1 cellular context compared by ENCODE assay signal in genomic region chr10:75596930-75597629, GRCh38.
A peak's percentile ranks its signal among the peaks of the same experiment; 100 is the strongest.
TF ChIP-seq lines count a peak whose summit lies in the region.

No MANE protein-coding gene starts in this region.

TF ChIP-seq in HEK293, 187 proteins besides CTCF, POLR2A, EP300 and RAD21 (continued from another document and continues in another):
- TF ChIP-seq RBAK (tag by site-specific recombination; IDR thresholded peaks at IDR 0.05) (no peak), ZFP69B (tag by site-specific recombination; IDR thresholded peaks at IDR 0.05) (peak; percentile 58; the same call in 1 of the 2 replicates), ZSCAN23 (tag by site-specific recombination; IDR thresholded peaks at IDR 0.05) (peak; percentile 75; the same call in 1 of the 2 replicates), GLI4 (tag by site-specific recombination; IDR thresholded peaks at IDR 0.05) (no peak), ZNF701 (tag by site-specific recombination; IDR thresholded peaks at IDR 0.05) (no peak), ZNF571 (tag by site-specific recombination; IDR thresholded peaks at IDR 0.05) (no peak), ZNF639 (tag by site-specific recombination; IDR thresholded peaks at IDR 0.05) (no peak), GFI1B (tag by site-specific recombination; IDR thresholded peaks at IDR 0.05) (no peak), ZNF335 (tag by site-specific recombination; conservative IDR thresholded peaks at IDR 0.05) (no peak; the same call in 1 of the 2 replicates), PATZ1 (tag by site-specific recombination; IDR thresholded peaks at IDR 0.05) (no peak), ZNF433 (tag by site-specific recombination; IDR thresholded peaks at IDR 0.05; ENCODE audit: low read depth) (no peak), ZNF280C (tag by site-specific recombination; IDR thresholded peaks at IDR 0.05) (no peak), MYNN (tag by site-specific recombination; IDR thresholded peaks at IDR 0.05; ENCODE audit: borderline replicate concordance) (no peak), ZNF692 (tag by site-specific recombination; IDR thresholded peaks at IDR 0.05) (no peak; the same call in 1 of the 2 replicates), ZNF629 (tag by site-specific recombination; IDR thresholded peaks at IDR 0.05) (peak; percentile 91), ZNF426 (tag by site-specific recombination; IDR thresholded peaks at IDR 0.05) (no peak), OVOL3 (tag by site-specific recombination; IDR thresholded peaks at IDR 0.05) (no peak), ZNF366 (tag by site-specific recombination; conservative IDR thresholded peaks at IDR 0.05) (peak; percentile 30; the same call in 1 of the 2 replicates), IKZF3 (tag by site-specific recombination; IDR thresholded peaks at IDR 0.05) (no peak), ZNF266 (tag by site-specific recombination; IDR thresholded peaks at IDR 0.05; ENCODE audit: low read depth) (no peak), ZNF416 (tag by site-specific recombination; IDR thresholded peaks at IDR 0.05) (no peak), ZNF350 (tag by site-specific recombination; IDR thresholded peaks at IDR 0.05) (no peak), MEIS1 (CRISPR knock-in tag; IDR thresholded peaks at IDR 0.05; ENCODE audit: borderline replicate concordance) (no peak), ZFHX2 (tag by site-specific recombination; conservative IDR thresholded peaks at IDR 0.05) (no peak), ZNF362 (tag by site-specific recombination; IDR thresholded peaks at IDR 0.05) (no peak), WT1 (tag by site-specific recombination; IDR thresholded peaks at IDR 0.05) (peak; percentile 42; the same call in 1 of the 2 replicates), ZNF248 (tag by site-specific recombination; IDR thresholded peaks at IDR 0.05) (no peak), ZBTB48 (tag by site-specific recombination; IDR thresholded peaks at IDR 0.05) (no peak), ZNF610 (tag by site-specific recombination; IDR thresholded peaks at IDR 0.05; ENCODE audit: borderline replicate concordance) (no peak), ZNF529 (tag by site-specific recombination; IDR thresholded peaks at IDR 0.05; ENCODE audit: insufficient replicate concordance) (no peak), ZNF558 (tag by site-specific recombination; IDR thresholded peaks at IDR 0.05) (no peak), ZNF341 (tag by site-specific recombination; IDR thresholded peaks at IDR 0.05; ENCODE audit: low read depth) (no peak), ZXDB (tag by site-specific recombination; IDR thresholded peaks at IDR 0.05) (0 out of 2 replicates have a peak, but pooled peaks have one; percentile 22), ZNF747 (tag by site-specific recombination; IDR thresholded peaks at IDR 0.05) (no peak), ZNF280D (tag by site-specific recombination; IDR thresholded peaks at IDR 0.05) (no peak), ZNF510 (tag by site-specific recombination; IDR thresholded peaks at IDR 0.05; ENCODE audit: insufficient replicate concordance) (no peak), ZNF707 (tag by site-specific recombination; IDR thresholded peaks at IDR 0.05) (no peak), OSR2 (tag by site-specific recombination; IDR thresholded peaks at IDR 0.05) (no peak), ZNF24 (tag by site-specific recombination; IDR thresholded peaks at IDR 0.05) (0 out of 2 replicates have a peak, but pooled peaks have one; percentile 28), ZNF19 (tag by site-specific recombination; IDR thresholded peaks at IDR 0.05; ENCODE audit: low read depth) (no peak), ZNF184 (tag by site-specific recombination; IDR thresholded peaks at IDR 0.05) (no peak), ZNF645 (tag by site-specific recombination; IDR thresholded peaks at IDR 0.05) (no peak), ZSCAN5A (tag by site-specific recombination; IDR thresholded peaks at IDR 0.05) (no peak), ZBTB21 (tag by site-specific recombination; IDR thresholded peaks at IDR 0.05) (peak; percentile 84), ZNF221 (tag by site-specific recombination; IDR thresholded peaks at IDR 0.05; ENCODE audit: borderline replicate concordance) (no peak), ZNF830 (tag by site-specific recombination; IDR thresholded peaks at IDR 0.05; ENCODE audit: low read depth) (no peak), ZNF223 (tag by site-specific recombination; IDR thresholded peaks at IDR 0.05) (no peak), TCF7L2 (IDR thresholded peaks at IDR 0.05; ENCODE audit: borderline replicate concordance, low read depth, low read length) (no peak), ZNF214 (tag by site-specific recombination; IDR thresholded peaks at IDR 0.05; ENCODE audit: borderline replicate concordance) (no peak), ZNF121 (tag by site-specific recombination; IDR thresholded peaks at IDR 0.05) (no peak), ZNF624 (tag by site-specific recombination; IDR thresholded peaks at IDR 0.05) (no peak), ZBTB49 (tag by site-specific recombination; IDR thresholded peaks at IDR 0.05; ENCODE audit: low read depth) (no peak), EGR2 (tag by site-specific recombination; IDR thresholded peaks at IDR 0.05; ENCODE audit: low read depth) (no peak)
